Comparison of ENCODE assay signal across 8 cellular contexts in the genomic region with DNA sequence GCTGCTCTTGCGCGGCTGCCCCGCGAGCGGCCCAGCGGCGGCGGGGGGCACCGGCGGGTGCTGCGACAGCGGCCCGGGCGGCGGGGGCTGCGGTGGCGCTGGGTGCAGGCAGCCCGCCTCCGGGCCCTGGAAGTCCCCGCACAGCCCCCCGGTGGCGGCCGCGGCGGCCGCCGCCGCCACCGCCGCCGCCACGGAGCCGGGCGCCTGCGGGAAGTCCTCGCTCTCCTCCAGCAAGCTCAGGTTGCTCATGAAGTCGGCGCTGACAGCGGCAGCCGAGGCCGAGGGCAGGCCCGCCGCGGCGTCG. TPM values are rescaled to one million over a fixed set of nuclear protein-coding genes. Genes with fewer than 3 reads are reported as not detected.
A peak's percentile ranks its signal among the peaks of the same experiment; 100 is the strongest.
DNase-seq lines count a peak whose midpoint lies in the region; ATAC-seq and TF ChIP-seq lines count a peak whose summit lies in the region.

No MANE protein-coding gene starts in this region.

- peak; percentile 7 for ATAC-seq in CD4-positive, alpha-beta T cell (ENCODE audit: poor library complexity)
- peak; percentile 11 to 24 for ATAC-seq in naive thymus-derived CD8-positive, alpha-beta T cell
- no peak for ATAC-seq in GM21447 (IDR thresholded peaks at IDR 0.05; ENCODE audit: unreplicated experiment)

- peak overlapping the region; percentile 96 for H3K4me3 Mint-ChIP-seq in CD4-positive, alpha-beta T cell
- H3K4me3 Mint-ChIP-seq in naive thymus-derived CD8-positive, alpha-beta T cell: peak overlapping the region; percentile 85 to 98 (median 92)

- H3K36me3 ChIP-seq in H7 (replicated peaks; ENCODE audit: control insufficient read depth, insufficient read depth, low read length): no peaks in the 10 kb centered on the region

- H3K27me3 ChIP-seq in CD4-positive, alpha-beta T cell (ENCODE audit: control insufficient read depth, insufficient read depth, low read length): no peaks in the 10 kb centered on the region
- no peaks in the 10 kb centered on the region for H3K27me3 ChIP-seq in H7 (ENCODE audit: control insufficient read depth, insufficient read depth, low read length)

- peak; percentile 17 to 59 (median 38) for DNase-seq in CD4-positive, alpha-beta T cell
- DNase-seq in H7: peak; percentile 72
- DNase-seq in T follicular helper cell (ENCODE audit: low read depth): peak; percentile 26
- DNase-seq in naive thymus-derived CD8-positive, alpha-beta T cell: peak in 9 of 10 donors; percentile 29 to 70 (median 47)
- DNase-seq in NCI-H1436 (lab: John Stamatoyannopoulos, UW): no peak
- no peak for DNase-seq in ecto neural progenitor cell (ENCODE audit: low spot score)

- peaks cover 43% of the 10 kb centered on the region for H3K4me1 Mint-ChIP-seq in CD4-positive, alpha-beta T cell (ENCODE audit: low read depth)
- peaks cover 26 to 50% (median 44%) of the 10 kb centered on the region in 4 donors for H3K4me1 Mint-ChIP-seq in naive thymus-derived CD8-positive, alpha-beta T cell

- no peaks in the 10 kb centered on the region for H3K27me3 Mint-ChIP-seq in CD4-positive, alpha-beta T cell
- no peaks in the 10 kb centered on the region for H3K27me3 Mint-ChIP-seq in naive thymus-derived CD8-positive, alpha-beta T cell

- H3K27ac ChIP-seq in CD4-positive, alpha-beta T cell (ENCODE audit: low read depth, low read length): peak overlapping the region; percentile 91
- H3K27ac ChIP-seq in cingulate gyrus (ENCODE audit: low read depth, low read length): peak overlapping the region; percentile 83

- H3K4me3 ChIP-seq in H7 (ENCODE audit: insufficient read depth, low read depth, low read length): peak overlapping the region; percentile 96

- POLR2A ChIA-PET in CD4-positive, alpha-beta T cell (lab: Charles Lee): interaction anchor here (0.6 to 4.5 kb wide), 35 partner anchors 10 to 887 kb away, joined by 3 to 31 read pairs (median 4); no protein-coding TSS in a partner anchor
- POLR2A ChIA-PET in naive thymus-derived CD8-positive, alpha-beta T cell (lab: Charles Lee): interaction anchor here (0.7 to 5.9 kb wide), 34 partner anchors 8 to 880 kb away, joined by 3 to 102 read pairs (median 5); no protein-coding TSS in a partner anchor

- CTCF ChIA-PET in CD4-positive, alpha-beta T cell (lab: Charles Lee): interaction anchor here (1.0 to 1.5 kb wide), 3 partner anchors 53 to 176 kb away, joined by 3 read pairs; no protein-coding TSS in a partner anchor

- H3K27ac Mint-ChIP-seq in CD4-positive, alpha-beta T cell: peak overlapping the region; percentile 92
- peak overlapping the region in 8 of 10 donors; percentile 79 to 96 (median 88) for H3K27ac Mint-ChIP-seq in naive thymus-derived CD8-positive, alpha-beta T cell

- intact Hi-C loops in CD4-positive, alpha-beta T cell (cut with DNase I, micrococcal nuclease): loop anchor here (1.0 to 10.0 kb wide), 8 partner anchors 53 to 598 kb away; no protein-coding TSS in a partner anchor

- H3K9me3 ChIP-seq in CD4-positive, alpha-beta T cell (ENCODE audit: control insufficient read depth, low read length): no peaks in the 10 kb centered on the region

- TF ChIP-seq CTCF in CD4-positive, alpha-beta T cell (IDR thresholded peaks at IDR 0.05): no peak

- peaks cover 47% of the 10 kb centered on the region for H3K36me3 Mint-ChIP-seq in CD4-positive, alpha-beta T cell (ENCODE audit: low read depth)
- H3K36me3 Mint-ChIP-seq in naive thymus-derived CD8-positive, alpha-beta T cell: peaks cover 0 to 9% (median 4%) of the 10 kb centered on the region in 3 donors

- H3K9me3 Mint-ChIP-seq in CD4-positive, alpha-beta T cell: no peaks in the 10 kb centered on the region
- H3K9me3 Mint-ChIP-seq in naive thymus-derived CD8-positive, alpha-beta T cell: no peaks in the 10 kb centered on the region

RNA-seq across cellular contexts. Expression of a gene that starts 0.7 kb away (rescaled TPM):
- 100 to 1,000 TPM in 1 of 2 experiments, 10 to 100 TPM in 1; 93.1 to 101 TPM for total RNA-seq in CD4-positive, alpha-beta T cell
- total RNA-seq in H7 (2014; rRNA removed; shearing (Covaris generic)): 24.3 and 34.0 TPM in 2 replicates
- 100 to 1,000 TPM; 101 to 103 TPM for total RNA-seq in naive thymus-derived CD8-positive, alpha-beta T cell
- 100 to 1,000 TPM in 1 of 3 donors, 10 to 100 TPM in 2; 59.1 to 137 (median 86.5) TPM for polyA plus RNA-seq in naive thymus-derived CD8-positive, alpha-beta T cell

Comparison
In these comparisons a context has a peak if more than half of its experiments do, and no peak if none do; other contexts are left out.
1. DNase-seq: peak in CD4-positive, alpha-beta T cell (10 of 10), H7 (single experiment), T follicular helper cell (single experiment) and naive thymus-derived CD8-positive, alpha-beta T cell (9 of 10); none in NCI-H1436 (single experiment) and ecto neural progenitor cell (single experiment).